In genomic region chr13:24631922-24632321, GRCh38 we compare ENCODE assay signal across 1 cellular context.
TF ChIP-seq lines count a peak whose summit lies in the region.

No MANE protein-coding gene starts in this region.

TF ChIP-seq in H1, 55 proteins besides CTCF, POLR2A, EP300 and RAD21:
- TF ChIP-seq KDM5A (IDR thresholded peaks at IDR 0.05; ENCODE audit: low read length) = no peak
